In the genomic region with DNA sequence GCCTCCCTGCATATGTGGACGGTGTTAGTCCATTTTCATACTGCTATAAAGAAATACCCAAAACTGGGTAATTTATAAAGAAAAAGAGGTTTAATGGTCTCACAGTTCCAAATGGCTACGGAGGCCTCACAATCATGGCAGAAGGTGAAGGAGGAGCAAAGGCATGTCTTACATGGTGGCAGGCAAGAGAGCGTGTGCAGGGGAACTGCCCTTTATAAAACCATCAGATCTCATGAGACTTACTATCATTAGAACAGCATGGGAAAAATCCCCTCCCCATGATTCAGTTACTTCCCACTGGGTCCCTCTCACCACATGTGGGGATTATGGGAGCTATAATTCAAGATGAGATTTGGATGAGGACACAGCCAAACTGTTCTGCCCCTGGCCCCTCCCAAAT, we compare ENCODE assay signal across 8 cellular contexts. TPM values are rescaled to one million over a fixed set of nuclear protein-coding genes. Genes with fewer than 3 reads are reported as not detected.
DNase-seq lines count a peak whose midpoint lies in the region; ATAC-seq, FAIRE-seq and TF ChIP-seq lines count a peak whose summit lies in the region.
"Not testable (repeated sequence)": the region's sequence is repeated elsewhere in the genome, so short reads cannot be mapped to it uniquely, and the experiment has no call there.

No MANE protein-coding gene starts in this region.

- not testable (repeated sequence) for H3K9me3 Mint-ChIP-seq in activated naive CD4-positive, alpha-beta T cell treated with anti-CD3 and anti-CD28 coated beads, Interleukin-2, amount 10 ng/mL, durations not matched to agents 7 days and 5 days

- H3K27ac ChIP-seq in BLaER1 treated with 17β-estradiol and CSF1 and Interleukin-3, amounts not matched to agents 10 nM and 100 nM, result peak overlapping the region in 5 of 11 experiments; percentile 81 to 87 (median 85); a peak in 8 of 22 replicates
- not testable (repeated sequence) for H3K27ac ChIP-seq in HUES6 (ENCODE audit: low read depth, low read length); SU-DHL-6 (ENCODE audit: low read depth, low read length); keratinocyte (ENCODE audit: control insufficient read depth, insufficient read depth, low read length); thoracic aorta
- peak overlapping the region in 42 of 59 donors; percentile 17 to 98 (median 94) for H3K27ac ChIP-seq in dorsolateral prefrontal cortex
- H3K27ac ChIP-seq in neutrophil, result peak overlapping the region; percentile 97

- not testable (repeated sequence) for H3F3A ChIP-seq in SU-DHL-6 (ENCODE audit: insufficient read depth)

- intact Hi-C loops in dorsolateral prefrontal cortex (cut with DNase I), result loop anchor here in 1 of 2 donors (10.0 kb wide), 1 partner anchor 572 kb away; the partner anchor contains the start of gene GALNT15

- peak overlapping the region; percentile 98 for H3K27ac Mint-ChIP-seq in activated naive CD4-positive, alpha-beta T cell treated with anti-CD3 and anti-CD28 coated beads, Interleukin-2, amount 10 ng/mL, durations not matched to agents 7 days and 5 days

- H3K4me2 ChIP-seq in BLaER1 treated with 17β-estradiol and CSF1 and Interleukin-3, amounts not matched to agents 10 nM and 100 nM, result peak overlapping the region; percentile 74 to 95 (median 84)
- H3K4me2 ChIP-seq in SU-DHL-6 (ENCODE audit: low read depth, low read length, poor library complexity, severe bottlenecking) (peak overlapping the region; percentile 76), keratinocyte (ENCODE audit: control insufficient read depth, extremely low read depth, insufficient read depth, low read depth, low read length) (peak overlapping the region; percentile 99)

- H3K4me1 Mint-ChIP-seq in activated naive CD4-positive, alpha-beta T cell treated with anti-CD3 and anti-CD28 coated beads, Interleukin-2, amount 10 ng/mL, durations not matched to agents 7 days and 5 days, result peaks cover 33% of the 10 kb centered on the region

- not testable (repeated sequence) for H3K9me1 ChIP-seq in keratinocyte (ENCODE audit: control insufficient read depth, extremely low read depth, insufficient read depth, low read length)

- dilution Hi-C loops in keratinocyte (cut with MboI; ENCODE audit: extremely low pct_ligation_motif_present, low sequenced_read_pairs), result not testable (repeated sequence)

- not testable (repeated sequence) for DNase-seq in activated naive CD4-positive, alpha-beta T cell treated with anti-CD3 and anti-CD28 coated beads, Interleukin-2, amount 10 ng/mL, durations not matched to agents 7 days and 5 days; dorsolateral prefrontal cortex; keratinocyte (ENCODE audit: low read depth, low spot score); thoracic aorta (ENCODE audit: low spot score)

- not testable (repeated sequence) for TF ChIP-seq CTCF in SU-DHL-6 (IDR thresholded peaks at IDR 0.05; ENCODE audit: insufficient read depth, low read length, poor library complexity, severe bottlenecking); dorsolateral prefrontal cortex (IDR thresholded peaks at IDR 0.05 in 54 of 56, conservative IDR thresholded peaks at IDR 0.05 in 2 of 56; ENCODE audit: low read depth in 1 of 56, partially characterized antibody in 56 of 56); keratinocyte (optimal IDR thresholded peaks at IDR 0.05 in 1 of 3, IDR thresholded peaks at IDR 0.05 in 1 of 3, conservative IDR thresholded peaks at IDR 0.05 in 1 of 3; ENCODE audit: extremely low read depth in 1 of 3, insufficient read depth in 2 of 3, low read length in 3 of 3); neutrophil (IDR thresholded peaks at IDR 0.05); thoracic aorta (IDR thresholded peaks at IDR 0.05)

- H3K36me3 Mint-ChIP-seq in activated naive CD4-positive, alpha-beta T cell treated with anti-CD3 and anti-CD28 coated beads, Interleukin-2, amount 10 ng/mL, durations not matched to agents 7 days and 5 days, result peaks cover 35% of the 10 kb centered on the region

- not testable (repeated sequence) for H3K79me2 ChIP-seq in SU-DHL-6 (ENCODE audit: insufficient read depth, low read length)
- H3K79me2 ChIP-seq in keratinocyte (ENCODE audit: control insufficient read depth, insufficient read depth, low read length), result peaks cover 13% of the 10 kb centered on the region

- peak overlapping the region; percentile 81 to 88 (median 84); a peak in 9 of 22 replicates for H3K9ac ChIP-seq in BLaER1 treated with 17β-estradiol and CSF1 and Interleukin-3, amounts not matched to agents 10 nM and 100 nM
- H3K9ac ChIP-seq in HUES6 (ENCODE audit: low read length); SU-DHL-6 (ENCODE audit: low read length): not testable (repeated sequence)
- peak overlapping the region; percentile 84 for H3K9ac ChIP-seq in keratinocyte (ENCODE audit: control insufficient read depth, extremely low read depth, insufficient read depth, low read length)

- peaks cover 0 to 12% (median 0%) of the 10 kb centered on the region in 11 experiments; a peak in 3 of 22 replicates for H4K20me1 ChIP-seq in BLaER1 treated with 17β-estradiol and CSF1 and Interleukin-3, amounts not matched to agents 10 nM and 100 nM
- H4K20me1 ChIP-seq in SU-DHL-6 (ENCODE audit: low read depth, low read length); keratinocyte (ENCODE audit: control insufficient read depth, extremely low read depth, insufficient read depth, low read length): not testable (repeated sequence)

- H3K27me3 Mint-ChIP-seq in activated naive CD4-positive, alpha-beta T cell treated with anti-CD3 and anti-CD28 coated beads, Interleukin-2, amount 10 ng/mL, durations not matched to agents 7 days and 5 days, result not testable (repeated sequence)

- CTCF ChIA-PET in activated naive CD4-positive, alpha-beta T cell treated with anti-CD3 and anti-CD28 coated beads, Interleukin-2, amount 10 ng/mL, durations not matched to agents 7 days and 5 days (lab: Charles Lee), result not testable (repeated sequence)

- H3K9me3 ChIP-seq in BLaER1 treated with 17β-estradiol and CSF1 and Interleukin-3, amounts not matched to agents 10 nM and 100 nM (replicated peaks in 1 of 11), result peaks cover 0 to 23% (median 20%) of the 10 kb centered on the region in 11 experiments; a peak in 19 of 22 replicates
- peaks cover 11% of the 10 kb centered on the region for H3K9me3 ChIP-seq in HUES6 (ENCODE audit: control insufficient read depth, insufficient read depth, low read depth, low read length)
- not testable (repeated sequence) for H3K9me3 ChIP-seq in SU-DHL-6 (ENCODE audit: insufficient read depth, low read length); keratinocyte (ENCODE audit: control insufficient read depth, low read depth, low read length); neutrophil; thoracic aorta

- peak overlapping the region; percentile 99 for H3K4me3 Mint-ChIP-seq in activated naive CD4-positive, alpha-beta T cell treated with anti-CD3 and anti-CD28 coated beads, Interleukin-2, amount 10 ng/mL, durations not matched to agents 7 days and 5 days

- not testable (repeated sequence) for H3K27me3 ChIP-seq in BLaER1 treated with 17β-estradiol and CSF1 and Interleukin-3, amounts not matched to agents 10 nM and 100 nM; HUES6 (ENCODE audit: control insufficient read depth, insufficient read depth, low read length); SU-DHL-6 (ENCODE audit: low read length); dorsolateral prefrontal cortex; keratinocyte (ENCODE audit: control insufficient read depth, extremely low read depth, insufficient read depth, low read length); neutrophil; thoracic aorta (replicated peaks; ENCODE audit: insufficient read depth)

- FAIRE-seq in keratinocyte (lab: Jason Lieb, UNC), result not testable (repeated sequence)

- ATAC-seq in thoracic aorta (ENCODE audit: insufficient number of reproducible peaks, low FRiP score, low read depth), result not testable (repeated sequence)

- H3K4me3 ChIP-seq in BLaER1 treated with 17β-estradiol and CSF1 and Interleukin-3, amounts not matched to agents 10 nM and 100 nM, result peak overlapping the region in 9 of 10 experiments; percentile 76 to 93 (median 82); a peak in 16 of 20 replicates
- peak overlapping the region; percentile 94 for H3K4me3 ChIP-seq in HUES6 (ENCODE audit: low read depth, low read length)
- H3K4me3 ChIP-seq in SU-DHL-6 (ENCODE audit: insufficient read depth, low read length, poor library complexity, severe bottlenecking), result peak overlapping the region; percentile 78
- peak overlapping the region in 48 of 59 donors; percentile 72 to 96 (median 86) for H3K4me3 ChIP-seq in dorsolateral prefrontal cortex
- H3K4me3 ChIP-seq in keratinocyte (ENCODE audit: control insufficient read depth in 2 of 3, extremely low read depth in 1 of 3, insufficient read depth in 2 of 3, low read depth in 1 of 3, low read length in 3 of 3), result peak overlapping the region in 2 of 3 experiments; percentile 69 to 85
- H3K4me3 ChIP-seq in neutrophil (ENCODE audit: low read depth in 1 of 2, low read length in 1 of 2), result peak overlapping the region in 1 of 2 experiments; percentile 99
- peak overlapping the region; percentile 97 for H3K4me3 ChIP-seq in thoracic aorta

- H2AFZ ChIP-seq in SU-DHL-6 (ENCODE audit: low read depth, low read length, severe bottlenecking), result not testable (repeated sequence)
- H2AFZ ChIP-seq in keratinocyte (ENCODE audit: control insufficient read depth, low read length), result peak overlapping the region; percentile 100

- peaks cover 17 to 25% (median 21%) of the 10 kb centered on the region in 11 experiments for H3K36me3 ChIP-seq in BLaER1 treated with 17β-estradiol and CSF1 and Interleukin-3, amounts not matched to agents 10 nM and 100 nM
- peaks cover 24% of the 10 kb centered on the region for H3K36me3 ChIP-seq in HUES6 (ENCODE audit: control insufficient read depth, insufficient read depth, low read length)
- not testable (repeated sequence) for H3K36me3 ChIP-seq in SU-DHL-6 (ENCODE audit: low read length); keratinocyte (ENCODE audit: control insufficient read depth in 2 of 2, extremely low read depth in 1 of 2, insufficient read depth in 2 of 2, low read length in 2 of 2); neutrophil; thoracic aorta

- peaks cover 13 to 30% (median 19%) of the 10 kb centered on the region in 10 experiments for H3K4me1 ChIP-seq in BLaER1 treated with 17β-estradiol and CSF1 and Interleukin-3, amounts not matched to agents 10 nM and 100 nM
- H3K4me1 ChIP-seq in HUES6 (ENCODE audit: control insufficient read depth, insufficient read depth, low read length), result not testable (repeated sequence)
- H3K4me1 ChIP-seq in keratinocyte (ENCODE audit: control insufficient read depth, extremely low read depth, insufficient read depth, low read length) (peaks cover 15% of the 10 kb centered on the region), neutrophil (ENCODE audit: control insufficient read depth in 1 of 2, insufficient read depth in 1 of 2, low read depth in 1 of 2, low read length in 1 of 2) (peaks cover 28 to 29% of the 10 kb centered on the region in 2 experiments), thoracic aorta (ENCODE audit: control insufficient read depth in 1 of 2, low read depth in 2 of 2) (peaks cover 20 to 24% of the 10 kb centered on the region in 2 donors)

- H3K9me2 ChIP-seq in SU-DHL-6 (replicated peaks; ENCODE audit: insufficient read depth, low read length), result not testable (repeated sequence)

RNA-seq across cellular contexts. Expression of gene BTD, which starts 1.3 kb away (rescaled TPM):
- total RNA-seq in dorsolateral prefrontal cortex (10 to 100 TPM; 15.3 to 39.3 (median 24.9) TPM), thoracic aorta (10 to 100 TPM; 19.4 to 23.3 TPM)
- polyA plus RNA-seq in keratinocyte, result 12.0 to 18.5 TPM (median 14.1 TPM) in 3 replicates
- 3.3 TPM for polyA plus RNA-seq in keratinocyte (2011; ENCODE audit: low read depth)
- polyA plus RNA-seq in keratinocyte (2011; cell fraction: cytosol; rRNA removed), result 6.0 and 6.9 TPM in 2 replicates
- 21.6 and 22.4 TPM in 2 replicates for polyA plus RNA-seq in keratinocyte (2011; cell fraction: nucleus; rRNA removed)
- 8.5 and 8.9 TPM in 2 replicates for polyA plus RNA-seq in keratinocyte (2012; ENCODE audit: low replicate concordance)
- 11.5 to 17.0 TPM (median 13.6 TPM) in 3 replicates for polyA minus RNA-seq in keratinocyte
- polyA minus RNA-seq in keratinocyte (2011; cell fraction: cytosol; rRNA and poly(A)+ RNA removed), result 5.9 TPM
- 20.4 and 33.4 TPM in 2 replicates for polyA minus RNA-seq in keratinocyte (2011; cell fraction: nucleus; rRNA and poly(A)+ RNA removed)

RNA-seq across cellular contexts. Expression of gene HACL1, which starts 1.4 kb away (rescaled TPM):
- total RNA-seq in dorsolateral prefrontal cortex, result 10 to 100 TPM; 24.5 to 48.9 (median 35.2) TPM
- 17.1 to 23.1 TPM (median 22.9 TPM) in 3 replicates for polyA plus RNA-seq in keratinocyte
- polyA plus RNA-seq in keratinocyte (2011; ENCODE audit: low read depth), result 8.2 TPM
- polyA plus RNA-seq in keratinocyte (2011; cell fraction: cytosol; rRNA removed), result 13.5 and 20.6 TPM in 2 replicates
- 15.3 and 17.7 TPM in 2 replicates for polyA plus RNA-seq in keratinocyte (2011; cell fraction: nucleus; rRNA removed)
- polyA plus RNA-seq in keratinocyte (2012; ENCODE audit: low replicate concordance), result 8.6 and 15.1 TPM in 2 replicates
- 22.0 to 22.7 TPM (median 22.3 TPM) in 3 replicates for polyA minus RNA-seq in keratinocyte
- polyA minus RNA-seq in keratinocyte (2011; cell fraction: cytosol; rRNA and poly(A)+ RNA removed), result 19.0 TPM
- polyA minus RNA-seq in keratinocyte (2011; cell fraction: nucleus; rRNA and poly(A)+ RNA removed), result 15.1 and 29.2 TPM in 2 replicates
- 10 to 100 TPM; 14.5 to 21.6 TPM for total RNA-seq in thoracic aorta
